In genomic region chr5:11027660-11028059, GRCh38 we compare ENCODE assay signal across 15 cellular contexts.
DNase-seq lines count a peak whose midpoint lies in the region; ATAC-seq and TF ChIP-seq lines count a peak whose summit lies in the region.
"Had no signal": no experiment of that assay in that cellular context is flagged by ENCODE, and none has a peak within 500 bp of the region (broad histone marks: within the 10 kb centered on the region; RNA-seq: fewer than 3 reads in every experiment).

No MANE protein-coding gene starts in this region.

- in situ Hi-C loops in GM13977 (cut with MboI; ENCODE audit: low pct_unique_long_range_greater_than_20kb, low sequenced_read_pairs, unreplicated experiment): no loop called here

- H3K4me1 Mint-ChIP-seq in activated CD4-positive, alpha-beta T cell treated with anti-CD3 and anti-CD28 coated beads, Interleukin-2, amount 10 ng/mL, durations not matched to agents 24 days and 14 days: no peaks in the 10 kb centered on the region

- H3K4me3 Mint-ChIP-seq in activated CD4-positive, alpha-beta T cell treated with anti-CD3 and anti-CD28 coated beads, Interleukin-2, amount 10 ng/mL, durations not matched to agents 24 days and 14 days: no peak overlapping the region

- H3K36me3 Mint-ChIP-seq in activated CD4-positive, alpha-beta T cell treated with anti-CD3 and anti-CD28 coated beads, Interleukin-2, amount 10 ng/mL, durations not matched to agents 24 days and 14 days (ENCODE audit: low read depth): no peaks in the 10 kb centered on the region

- no peak for TF ChIP-seq CTCF in GM13977 (IDR thresholded peaks at IDR 0.05; ENCODE audit: extremely low read depth, insufficient read depth, missing control alignments)

- ATAC-seq in GM19397 (IDR thresholded peaks at IDR 0.05; ENCODE audit: unreplicated experiment) (peak; percentile 70), HG02642 (IDR thresholded peaks at IDR 0.05; ENCODE audit: poor library complexity, unreplicated experiment) (peak; percentile 69), HG03432 (IDR thresholded peaks at IDR 0.05; ENCODE audit: unreplicated experiment) (peak; percentile 69), esophagus mucosa (no peak)
- ATAC-seq: heart right ventricle had no signal

- H3K27ac Mint-ChIP-seq in activated CD4-positive, alpha-beta T cell treated with anti-CD3 and anti-CD28 coated beads, Interleukin-2, amount 10 ng/mL, durations not matched to agents 24 days and 14 days: no peak overlapping the region

- no peaks in the 10 kb centered on the region for H3K9me3 Mint-ChIP-seq in activated CD4-positive, alpha-beta T cell treated with anti-CD3 and anti-CD28 coated beads, Interleukin-2, amount 10 ng/mL, durations not matched to agents 24 days and 14 days

- no peaks in the 10 kb centered on the region for H3K27me3 Mint-ChIP-seq in activated CD4-positive, alpha-beta T cell treated with anti-CD3 and anti-CD28 coated beads, Interleukin-2, amount 10 ng/mL, durations not matched to agents 24 days and 14 days

- intact Hi-C loops in activated CD4-positive, alpha-beta T cell treated with anti-CD3 and anti-CD28 coated beads, Interleukin-2, amount 10 ng/mL, durations not matched to agents 24 days and 14 days (cut with micrococcal nuclease): no loop called here

- DNase-seq in GM13977 (ENCODE audit: low spot score): peak; percentile 17
- DNase-seq in NCI-H1436 treated with DMSO at 0.1 percent for 48 hours (lab: John Stamatoyannopoulos, UW): no peak
- DNase-seq in MV-4-11 (lab: John Stamatoyannopoulos, UW): no peak
- DNase-seq in activated CD4-positive, alpha-beta T cell treated with anti-CD3 and anti-CD28 coated beads, Interleukin-2, amount 10 ng/mL, durations not matched to agents 24 days and 14 days: no peak
- DNase-seq: activated CD4-positive, alpha-beta T cell treated with anti-CD3 and anti-CD28 coated beads for 48 hours; adrenal gland; COR-L47; heart right ventricle; KBM-7; NCI-H1694 treated with DMSO at 0.1 percent for 48 hours; stimulated activated CD8-positive, alpha-beta memory T cell treated with anti-CD3 and anti-CD28 coated beads, Interleukin-4, amount 100 ng/mL, for 48 hours had no signal
